2 cellular contexts compared by ENCODE assay signal in genomic region chr13:24985102-24985501, GRCh38.
TF ChIP-seq lines count a peak whose summit lies in the region.

No MANE protein-coding gene starts in this region.

TF ChIP-seq in HCT116, 20 proteins besides CTCF, POLR2A, EP300 and RAD21:
- TF ChIP-seq FOSL1 (IDR thresholded peaks at IDR 0.05; ENCODE audit: low read depth) (no peak), SRF (IDR thresholded peaks at IDR 0.05; ENCODE audit: low read depth) (no peak), EZH2 (IDR thresholded peaks at IDR 0.05) (no peak), POLR2AphosphoS5 (IDR thresholded peaks at IDR 0.05; ENCODE audit: low read depth, low read length) (no peak), REST (IDR thresholded peaks at IDR 0.05; ENCODE audit: low read depth) (no peak)

TF ChIP-seq in K562, 482 proteins besides CTCF, POLR2A, EP300 and RAD21:
- TF ChIP-seq POU5F1 (IDR thresholded peaks at IDR 0.05; ENCODE audit: borderline replicate concordance, low read depth, low read length, partially characterized antibody), result no peak
- TF ChIP-seq SMC3 (conservative IDR thresholded peaks at IDR 0.05; ENCODE audit: insufficient read depth, low read depth, low read length), result 0 out of 2 replicates have a peak, but pooled peaks have one; percentile 34
- TF ChIP-seq ZNF384 (IDR thresholded peaks at IDR 0.05; ENCODE audit: low read depth, low read length), result 0 out of 2 replicates have a peak, but pooled peaks have one; percentile 26
- no peak for TF ChIP-seq GABPB1 (CRISPR knock-in tag; IDR thresholded peaks at IDR 0.05)
